ENCODE assay signal across 30 cellular contexts in the genomic region with DNA sequence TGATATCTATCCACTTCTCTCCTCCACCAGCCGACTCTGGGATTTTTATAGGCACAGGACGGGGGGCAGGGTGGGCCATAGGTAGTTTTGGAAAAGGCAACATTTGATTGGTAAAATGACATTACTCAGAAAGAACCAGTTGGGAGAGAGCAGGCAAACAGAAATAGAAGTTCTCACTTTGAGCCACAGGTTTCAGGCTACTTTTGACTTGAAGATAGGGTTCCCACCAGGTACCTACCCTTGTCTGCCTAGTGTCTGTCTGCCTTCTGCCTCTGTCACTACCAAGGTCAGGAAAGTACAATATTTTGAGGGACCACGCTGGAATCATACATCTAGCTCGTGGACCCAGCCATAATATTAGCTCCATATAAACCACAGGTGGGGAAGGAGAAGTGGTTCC.
"Had no signal": no experiment of that assay in that cellular context is flagged by ENCODE, and none has a peak within 500 bp of the region (broad histone marks: within the 10 kb centered on the region; RNA-seq: fewer than 3 reads in every experiment).

No MANE protein-coding gene starts in this region.

- H3K27me3 Mint-ChIP-seq: activated CD4-positive, alpha-beta memory T cell treated with anti-CD3 and anti-CD28 coated beads for 36 hours; activated CD4-positive, alpha-beta T cell treated with anti-CD3 and anti-CD28 coated beads for 36 hours; activated CD4-positive, alpha-beta T cell treated with anti-CD3 and anti-CD28 coated beads, Interleukin-2, amount 10 ng/mL, durations not matched to agents 24 days and 14 days; activated naive CD4-positive, alpha-beta T cell treated with anti-CD3 and anti-CD28 coated beads, Interleukin-2, amount 10 ng/mL, durations not matched to agents 7 days and 5 days; activated naive CD8-positive, alpha-beta T cell treated with anti-CD3 and anti-CD28 coated beads, Interleukin-2, amount 10 ng/mL, durations not matched to agents 7 days and 5 days; activated T-cell treated with anti-CD3 and anti-CD28 coated beads, Interleukin-2, amount 50 U/mL, for 24 hours; brain; dendritic cell treated with granulocyte-macrophage colony-stimulating factor and Interleukin-4, amounts not matched to agents 40 ng/mL and 50 ng/mL, for 4 days had no signal

- H3K4me1 Mint-ChIP-seq: activated CD4-positive, alpha-beta T cell treated with anti-CD3 and anti-CD28 coated beads for 36 hours; activated CD4-positive, alpha-beta T cell treated with anti-CD3 and anti-CD28 coated beads, Interleukin-2, amount 10 ng/mL, durations not matched to agents 24 days and 14 days; activated naive CD4-positive, alpha-beta T cell treated with anti-CD3 and anti-CD28 coated beads, Interleukin-2, amount 10 ng/mL, durations not matched to agents 7 days and 5 days; activated naive CD8-positive, alpha-beta T cell treated with anti-CD3 and anti-CD28 coated beads, Interleukin-2, amount 10 ng/mL, durations not matched to agents 7 days and 5 days had no signal

- H3K4me3 ChIP-seq: ascending aorta, breast epithelium, cardiac muscle cell, coronary artery, dorsolateral prefrontal cortex had no signal

- H3K36me3 ChIP-seq: ascending aorta, breast epithelium, cardiac muscle cell had no signal

- H3K4me1 ChIP-seq: ascending aorta, breast epithelium had no signal

- DNase-seq: activated CD4-positive, alpha-beta memory T cell treated with anti-CD3 and anti-CD28 coated beads for 36 hours; activated CD4-positive, alpha-beta T cell treated with anti-CD3 and anti-CD28 coated beads for 36 hours; activated CD4-positive, alpha-beta T cell treated with anti-CD3 and anti-CD28 coated beads, Interleukin-2, amount 10 ng/mL, durations not matched to agents 24 days and 14 days; activated CD4-positive, CD25-positive, alpha-beta regulatory T cell; activated CD4-positive, CD25-positive, alpha-beta regulatory T cell treated with anti-CD3 and anti-CD28 coated beads, Interleukin-2, amount 50 U/mL, for 72 hours; activated CD8-positive, alpha-beta memory T cell treated with anti-CD3 and anti-CD28 coated beads, Interleukin-2, amount 50 U/mL, for 48 hours; activated CD8-positive, alpha-beta T cell treated with anti-CD3 and anti-CD28 coated beads, Interleukin-2, amount 10 ng/mL, durations not matched to agents 7 days and 5 days; activated gamma-delta T cell; activated naive CD4-positive, alpha-beta T cell; activated naive CD4-positive, alpha-beta T cell treated with anti-CD3 and anti-CD28 coated beads, Interleukin-2, amount 10 ng/mL, durations not matched to agents 7 days and 5 days; activated naive CD8-positive, alpha-beta T cell treated with anti-CD3 and anti-CD28 coated beads, Interleukin-2, amount 10 ng/mL, durations not matched to agents 7 days and 5 days; activated T-cell treated with anti-CD3 and anti-CD28 coated beads for 4 hours; activated T-cell treated with anti-CD3 and anti-CD28 coated beads, Interleukin-2, amount 50 U/mL, for 24 hours; activated T-cell treated with anti-CD3 and anti-CD28 coated beads, Interleukin-2, amount 50 U/mL, for 72 hours; central memory CD4-positive, alpha-beta T cell; dorsolateral prefrontal cortex; effector memory CD4-positive, alpha-beta T cell; foreskin fibroblast; head of caudate nucleus; hippocampal formation; T-helper 2 cell had no signal

- H3K9me3 ChIP-seq: ascending aorta, breast epithelium had no signal

- H3K27ac ChIP-seq: ascending aorta, breast epithelium, cardiac muscle cell, coronary artery, dorsolateral prefrontal cortex had no signal

- FAIRE-seq: frontal cortex had no signal

- H3K36me3 Mint-ChIP-seq: activated CD4-positive, alpha-beta memory T cell treated with anti-CD3 and anti-CD28 coated beads for 36 hours; activated naive CD4-positive, alpha-beta T cell treated with anti-CD3 and anti-CD28 coated beads, Interleukin-2, amount 10 ng/mL, durations not matched to agents 7 days and 5 days; activated naive CD4-positive, alpha-beta T cell treated with anti-CD3 and anti-CD28 coated beads, Interleukin-2, amount 50 U/mL, for 72 hours; activated naive CD8-positive, alpha-beta T cell treated with anti-CD3 and anti-CD28 coated beads, Interleukin-2, amount 10 ng/mL, durations not matched to agents 7 days and 5 days; brain had no signal

- H3K27ac Mint-ChIP-seq: activated CD4-positive, alpha-beta memory T cell treated with anti-CD3 and anti-CD28 coated beads for 36 hours; activated CD4-positive, alpha-beta T cell treated with anti-CD3 and anti-CD28 coated beads for 36 hours; activated CD4-positive, alpha-beta T cell treated with anti-CD3 and anti-CD28 coated beads, Interleukin-2, amount 10 ng/mL, durations not matched to agents 24 days and 14 days; activated CD8-positive, alpha-beta T cell treated with anti-CD3 and anti-CD28 coated beads, Interleukin-2, amount 10 ng/mL, durations not matched to agents 7 days and 5 days; activated naive CD4-positive, alpha-beta T cell treated with anti-CD3 and anti-CD28 coated beads, Interleukin-2, amount 10 ng/mL, durations not matched to agents 7 days and 5 days; activated naive CD4-positive, alpha-beta T cell treated with anti-CD3 and anti-CD28 coated beads, Interleukin-2, amount 50 U/mL, for 72 hours; activated naive CD8-positive, alpha-beta T cell treated with anti-CD3 and anti-CD28 coated beads, Interleukin-2, amount 10 ng/mL, durations not matched to agents 7 days and 5 days; activated T-cell treated with anti-CD3 and anti-CD28 coated beads, Interleukin-2, amount 50 U/mL, for 24 hours; activated T-cell treated with anti-CD3 and anti-CD28 coated beads, Interleukin-2, amount 50 U/mL, for 72 hours; brain; dendritic cell treated with granulocyte-macrophage colony-stimulating factor and Interleukin-4, amounts not matched to agents 40 ng/mL and 50 ng/mL, for 4 days had no signal

- ATAC-seq: activated CD4-positive, alpha-beta T cell treated with anti-CD3 and anti-CD28 coated beads for 36 hours; activated CD8-positive, alpha-beta T cell treated with anti-CD3 and anti-CD28 coated beads, Interleukin-2, amount 10 ng/mL, durations not matched to agents 7 days and 5 days; activated naive CD4-positive, alpha-beta T cell treated with anti-CD3 and anti-CD28 coated beads, Interleukin-2, amount 50 U/mL, for 72 hours; activated T-cell treated with anti-CD3 and anti-CD28 coated beads, Interleukin-2, amount 50 U/mL, for 72 hours; esophagus mucosa had no signal

- H3K4me3 Mint-ChIP-seq: activated CD4-positive, alpha-beta memory T cell treated with anti-CD3 and anti-CD28 coated beads for 36 hours; activated CD4-positive, alpha-beta T cell treated with anti-CD3 and anti-CD28 coated beads for 36 hours; activated CD4-positive, alpha-beta T cell treated with anti-CD3 and anti-CD28 coated beads, Interleukin-2, amount 10 ng/mL, durations not matched to agents 24 days and 14 days; activated CD8-positive, alpha-beta T cell treated with anti-CD3 and anti-CD28 coated beads, Interleukin-2, amount 10 ng/mL, durations not matched to agents 7 days and 5 days; activated naive CD4-positive, alpha-beta T cell treated with anti-CD3 and anti-CD28 coated beads, Interleukin-2, amount 10 ng/mL, durations not matched to agents 7 days and 5 days; activated naive CD8-positive, alpha-beta T cell treated with anti-CD3 and anti-CD28 coated beads, Interleukin-2, amount 10 ng/mL, durations not matched to agents 7 days and 5 days; activated T-cell treated with anti-CD3 and anti-CD28 coated beads, Interleukin-2, amount 50 U/mL, for 24 hours; activated T-cell treated with anti-CD3 and anti-CD28 coated beads, Interleukin-2, amount 50 U/mL, for 72 hours; brain; dendritic cell treated with granulocyte-macrophage colony-stimulating factor and Interleukin-4, amounts not matched to agents 40 ng/mL and 50 ng/mL, for 4 days had no signal

- H3K9me3 Mint-ChIP-seq: activated naive CD8-positive, alpha-beta T cell treated with anti-CD3 and anti-CD28 coated beads, Interleukin-2, amount 10 ng/mL, durations not matched to agents 7 days and 5 days; activated T-cell treated with anti-CD3 and anti-CD28 coated beads, Interleukin-2, amount 50 U/mL, for 24 hours had no signal

- H3K27me3 ChIP-seq: ascending aorta, breast epithelium, cardiac muscle cell, dorsolateral prefrontal cortex had no signal
